24 cellular contexts compared by ENCODE assay signal in genomic region chr6:26211963-26212362, GRCh38.
DNase-seq lines count a peak whose midpoint lies in the region; ATAC-seq, FAIRE-seq and TF ChIP-seq lines count a peak whose summit lies in the region.
"Had no signal": no experiment of that assay in that cellular context is flagged by ENCODE, and none has a peak within 500 bp of the region (broad histone marks: within the 10 kb centered on the region; RNA-seq: fewer than 3 reads in every experiment).

No MANE protein-coding gene starts in this region.

- H3K4me1 Mint-ChIP-seq in activated naive CD4-positive, alpha-beta T cell treated with anti-CD3 and anti-CD28 coated beads, Interleukin-2, amount 50 U/mL, for 24 hours, result no peaks in the 10 kb centered on the region
- peaks cover 6% of the 10 kb centered on the region for H3K4me1 Mint-ChIP-seq in activated naive CD8-positive, alpha-beta T cell treated with anti-CD3 and anti-CD28 coated beads for 36 hours
- peaks cover 2 to 5% (median 5%) of the 10 kb centered on the region in 3 donors for H3K4me1 Mint-ChIP-seq in CD8-positive, alpha-beta memory T cell

- POLR2A ChIA-PET in CD8-positive, alpha-beta memory T cell (lab: Charles Lee), result no interaction called here

- H3K36me3 ChIP-seq in CD8-positive, alpha-beta memory T cell (ENCODE audit: insufficient read depth, low read length), result no peaks in the 10 kb centered on the region
- no peaks in the 10 kb centered on the region for H3K36me3 ChIP-seq in kidney (ENCODE audit: control insufficient read depth in 1 of 2, insufficient read depth in 2 of 2, low read length in 2 of 2)
- H3K36me3 ChIP-seq: left lung, uterus had no signal

- FAIRE-seq in kidney (lab: Jason Lieb, UNC), result no peak
- FAIRE-seq: colon, G401.6, GM12891, GM19239 had no signal

- DNase-seq in activated naive CD4-positive, alpha-beta T cell treated with anti-CD3 and anti-CD28 coated beads, Interleukin-2, amount 50 U/mL, for 72 hours (ENCODE audit: low spot score in 2 of 2), result no peak
- DNase-seq in NAMALWA (ENCODE audit: low spot score), result peak; percentile 55
- DNase-seq in activated naive CD8-positive, alpha-beta T cell treated with anti-CD3 and anti-CD28 coated beads for 36 hours, result no peak
- no peak for DNase-seq in NCI-H1092 (lab: John Stamatoyannopoulos, UW)
- DNase-seq in head of caudate nucleus, result no peak
- no peak for DNase-seq in CD8-positive, alpha-beta memory T cell
- DNase-seq in kidney, result no peak
- DNase-seq: activated naive CD4-positive, alpha-beta T cell treated with anti-CD3 and anti-CD28 coated beads, Interleukin-2, amount 50 U/mL, for 16 hours; activated T-cell treated with anti-CD3 and anti-CD28 coated beads, Interleukin-2, amount 50 U/mL, for 72 hours; body of pancreas; DMS 273 treated with DMSO at 0.1 percent for 48 hours; left lung; naive thymus-derived CD8-positive, alpha-beta T cell; NCI-H2171; NCI-H524 treated with DMSO at 0.1 percent for 48 hours; uterus had no signal

- no peak for ATAC-seq in activated naive CD4-positive, alpha-beta T cell treated with anti-CD3 and anti-CD28 coated beads, Interleukin-2, amount 50 U/mL, for 72 hours
- ATAC-seq: activated T-cell treated with anti-CD3 and anti-CD28 coated beads, Interleukin-2, amount 50 U/mL, for 72 hours; body of pancreas; GM23338; left lung; naive thymus-derived CD8-positive, alpha-beta T cell; sciatic nerve had no signal

- intact Hi-C loops in head of caudate nucleus (cut with DNase I), result no loop called here
- intact Hi-C loops in kidney (cut with DNase I), result no loop called here

- no peak overlapping the region for H3K4me3 Mint-ChIP-seq in activated naive CD4-positive, alpha-beta T cell treated with anti-CD3 and anti-CD28 coated beads, Interleukin-2, amount 50 U/mL, for 24 hours
- H3K4me3 Mint-ChIP-seq in activated naive CD8-positive, alpha-beta T cell treated with anti-CD3 and anti-CD28 coated beads for 36 hours, result no peak overlapping the region
- peak overlapping the region in 1 of 7 donors; percentile 17 for H3K4me3 Mint-ChIP-seq in CD8-positive, alpha-beta memory T cell
- H3K4me3 Mint-ChIP-seq: activated T-cell treated with anti-CD3 and anti-CD28 coated beads, Interleukin-2, amount 50 U/mL, for 72 hours; CD14-positive monocyte; GM23338; naive thymus-derived CD8-positive, alpha-beta T cell had no signal

- H3K36me3 Mint-ChIP-seq in activated naive CD4-positive, alpha-beta T cell treated with anti-CD3 and anti-CD28 coated beads, Interleukin-2, amount 50 U/mL, for 24 hours, result peaks cover 2% of the 10 kb centered on the region
- H3K36me3 Mint-ChIP-seq in activated naive CD4-positive, alpha-beta T cell treated with anti-CD3 and anti-CD28 coated beads, Interleukin-2, amount 50 U/mL, for 72 hours, result peaks cover 0 to 6% of the 10 kb centered on the region in 2 donors
- H3K36me3 Mint-ChIP-seq in activated naive CD8-positive, alpha-beta T cell treated with anti-CD3 and anti-CD28 coated beads for 36 hours, result no peaks in the 10 kb centered on the region
- no peaks in the 10 kb centered on the region for H3K36me3 Mint-ChIP-seq in CD8-positive, alpha-beta memory T cell
- H3K36me3 Mint-ChIP-seq: CD14-positive monocyte; naive thymus-derived CD8-positive, alpha-beta T cell had no signal

- peak overlapping the region; percentile 53 for H3K27ac Mint-ChIP-seq in activated naive CD4-positive, alpha-beta T cell treated with anti-CD3 and anti-CD28 coated beads, Interleukin-2, amount 50 U/mL, for 24 hours
- H3K27ac Mint-ChIP-seq in activated naive CD4-positive, alpha-beta T cell treated with anti-CD3 and anti-CD28 coated beads, Interleukin-2, amount 50 U/mL, for 72 hours, result no peak overlapping the region
- H3K27ac Mint-ChIP-seq in activated naive CD8-positive, alpha-beta T cell treated with anti-CD3 and anti-CD28 coated beads for 36 hours, result peak overlapping the region; percentile 63
- H3K27ac Mint-ChIP-seq in CD8-positive, alpha-beta memory T cell, result no peak overlapping the region
- H3K27ac Mint-ChIP-seq: activated T-cell treated with anti-CD3 and anti-CD28 coated beads, Interleukin-2, amount 50 U/mL, for 72 hours; CD14-positive monocyte; GM23338 had no signal

- no peaks in the 10 kb centered on the region for H3K27me3 ChIP-seq in CD8-positive, alpha-beta memory T cell (ENCODE audit: insufficient read depth, low read length, poor library complexity, severe bottlenecking)
- H3K27me3 ChIP-seq: uterus had no signal

- H3K9ac ChIP-seq in kidney (ENCODE audit: low read length in 2 of 2), result no peak overlapping the region

- H3K4me1 ChIP-seq in CD8-positive, alpha-beta memory T cell (ENCODE audit: insufficient read depth, low read length), result peaks cover 13% of the 10 kb centered on the region
- peaks cover 0 to 3% of the 10 kb centered on the region in 2 donors for H3K4me1 ChIP-seq in kidney (ENCODE audit: control insufficient read depth in 1 of 2, insufficient read depth in 1 of 2, low read depth in 1 of 2, low read length in 2 of 2)
- H3K4me1 ChIP-seq: body of pancreas had no signal

- CTCF ChIA-PET in CD8-positive, alpha-beta memory T cell (lab: Charles Lee), result no interaction called here

- TF ChIP-seq CTCF in kidney (IDR thresholded peaks at IDR 0.05; ENCODE audit: borderline replicate concordance, extremely low read depth, insufficient read depth), result no peak

- H3K9me3 Mint-ChIP-seq in activated naive CD4-positive, alpha-beta T cell treated with anti-CD3 and anti-CD28 coated beads, Interleukin-2, amount 50 U/mL, for 24 hours, result no peaks in the 10 kb centered on the region
- H3K9me3 Mint-ChIP-seq in activated naive CD4-positive, alpha-beta T cell treated with anti-CD3 and anti-CD28 coated beads, Interleukin-2, amount 50 U/mL, for 72 hours, result peaks cover 0 to 4% of the 10 kb centered on the region in 2 donors
- H3K9me3 Mint-ChIP-seq in activated naive CD8-positive, alpha-beta T cell treated with anti-CD3 and anti-CD28 coated beads for 36 hours, result no peaks in the 10 kb centered on the region
- peaks cover 0 to 2% (median 0%) of the 10 kb centered on the region in 5 donors for H3K9me3 Mint-ChIP-seq in CD8-positive, alpha-beta memory T cell
- H3K9me3 Mint-ChIP-seq: activated T-cell treated with anti-CD3 and anti-CD28 coated beads, Interleukin-2, amount 50 U/mL, for 72 hours had no signal

- no peaks in the 10 kb centered on the region for H3K27me3 Mint-ChIP-seq in activated naive CD4-positive, alpha-beta T cell treated with anti-CD3 and anti-CD28 coated beads, Interleukin-2, amount 50 U/mL, for 24 hours
- no peaks in the 10 kb centered on the region for H3K27me3 Mint-ChIP-seq in activated naive CD8-positive, alpha-beta T cell treated with anti-CD3 and anti-CD28 coated beads for 36 hours
- no peaks in the 10 kb centered on the region for H3K27me3 Mint-ChIP-seq in CD8-positive, alpha-beta memory T cell
- H3K27me3 Mint-ChIP-seq: naive thymus-derived CD8-positive, alpha-beta T cell had no signal

- H3K27ac ChIP-seq in CD8-positive, alpha-beta memory T cell (ENCODE audit: low read depth, low read length), result no peak overlapping the region
- no peak overlapping the region for H3K27ac ChIP-seq in kidney (ENCODE audit: low read depth in 2 of 2, low read length in 2 of 2)
- H3K27ac ChIP-seq: body of pancreas, left lung, uterus had no signal

- no peaks in the 10 kb centered on the region for H3K9me3 ChIP-seq in CD8-positive, alpha-beta memory T cell (ENCODE audit: low read length)
- H3K9me3 ChIP-seq in kidney (ENCODE audit: control insufficient read depth in 1 of 2, low read length in 2 of 2), result no peaks in the 10 kb centered on the region
- H3K9me3 ChIP-seq: body of pancreas, left lung, uterus had no signal

- H3K4me3 ChIP-seq in CD8-positive, alpha-beta memory T cell (ENCODE audit: low read length), result no peak overlapping the region
- H3K4me3 ChIP-seq in kidney (ENCODE audit: low read length in 2 of 2), result no peak overlapping the region
- H3K4me3 ChIP-seq: body of pancreas, GM23338, left lung, uterus had no signal

Comparison
In these comparisons a context has a peak if more than half of its experiments do, and no peak if none do; other contexts are left out.
1. H3K27ac Mint-ChIP-seq: peak in activated naive CD4-positive, alpha-beta T cell treated with anti-CD3 and anti-CD28 coated beads, Interleukin-2, amount 50 U/mL, for 24 hours (single experiment) and activated naive CD8-positive, alpha-beta T cell treated with anti-CD3 and anti-CD28 coated beads for 36 hours (single experiment); none in activated naive CD4-positive, alpha-beta T cell treated with anti-CD3 and anti-CD28 coated beads, Interleukin-2, amount 50 U/mL, for 72 hours (0 of 2) and CD8-positive, alpha-beta memory T cell (0 of 8).